Comparison of ENCODE assay signal across 1 cellular context in genomic region chr6:42038811-42039408, GRCh38.
TF ChIP-seq lines count a peak whose summit lies in the region.

No MANE protein-coding gene starts in this region.

TF ChIP-seq in GM12878, 131 proteins besides CTCF, POLR2A, EP300 and RAD21 (continued from another document):
- TF ChIP-seq ZNF687 (IDR thresholded peaks at IDR 0.05) = no peak
- no peak for TF ChIP-seq RB1 (IDR thresholded peaks at IDR 0.05; ENCODE audit: borderline replicate concordance)
- no peak for TF ChIP-seq TCF7 (IDR thresholded peaks at IDR 0.05; ENCODE audit: borderline replicate concordance)
TF ChIP-seq in GM12878: peak in this region for 0.
